In the genomic region with DNA sequence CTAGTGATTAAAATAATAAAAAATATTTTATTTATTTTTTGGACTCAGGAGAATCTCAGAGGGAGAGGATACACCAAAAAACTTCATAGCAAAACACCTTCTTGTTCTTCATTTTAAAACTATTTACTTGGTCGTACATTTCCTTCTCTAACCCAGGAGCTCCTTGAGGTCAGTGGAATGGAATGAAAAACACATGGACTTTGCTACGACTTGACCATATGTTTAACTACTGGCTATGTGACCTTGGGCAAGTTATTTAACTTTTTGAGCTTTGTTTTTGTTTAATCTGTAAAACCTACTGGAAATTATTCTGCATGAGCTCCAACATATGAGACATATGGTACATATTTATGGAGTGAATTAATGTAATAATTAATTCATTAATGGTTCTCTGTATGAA, we compare ENCODE assay signal across 21 cellular contexts.
DNase-seq lines count a peak whose midpoint lies in the region; ATAC-seq and TF ChIP-seq lines count a peak whose summit lies in the region.
"Had no signal": no experiment of that assay in that cellular context is flagged by ENCODE, and none has a peak within 500 bp of the region (broad histone marks: within the 10 kb centered on the region; RNA-seq: fewer than 3 reads in every experiment).

No MANE protein-coding gene starts in this region.

- H4K20me1 ChIP-seq in hepatocyte (ENCODE audit: insufficient read depth, poor library complexity, severe bottlenecking): no peaks in the 10 kb centered on the region

- WGBS in body of pancreas, 2 donors: 23 to 34% methylated on average over 2 of the region's 2 CpGs
- WGBS in hepatocyte (ENCODE audit: low lambda C conversion rate, missing lambda C conversion rate): 35% methylated on average over 2 of the region's 2 CpGs

- H3K27ac ChIP-seq in body of pancreas (no peak overlapping the region), hepatocyte (peak overlapping the region; percentile 31)
- H3K27ac ChIP-seq: parathyroid adenoma, thoracic aorta had no signal

- TF ChIP-seq CTCF in AG09319 (IDR thresholded peaks at IDR 0.05; ENCODE audit: low read depth, low read length) (no peak), body of pancreas (IDR thresholded peaks at IDR 0.05) (no peak), hepatocyte (IDR thresholded peaks at IDR 0.05; ENCODE audit: poor library complexity) (no peak)

- peak overlapping the region; percentile 32 for H3K4me2 ChIP-seq in hepatocyte

- no peaks in the 10 kb centered on the region for H3K9me2 ChIP-seq in hepatocyte (replicated peaks; ENCODE audit: insufficient read depth)

- H3K27me3 ChIP-seq in body of pancreas: no peaks in the 10 kb centered on the region
- no peaks in the 10 kb centered on the region for H3K27me3 ChIP-seq in hepatocyte

- TF ChIP-seq POLR2A in body of pancreas (IDR thresholded peaks at IDR 0.05): no peak

- H2AFZ ChIP-seq in hepatocyte: no peak overlapping the region
- H2AFZ ChIP-seq: parathyroid adenoma had no signal

- peak; percentile 53 for ATAC-seq in body of pancreas
- ATAC-seq: activated T-cell treated with anti-CD3 and anti-CD28 coated beads, Interleukin-2, amount 50 U/mL, for 72 hours; left colon; natural killer cell had no signal

- intact Hi-C loops in body of pancreas (cut with DNase I): no loop called here

- H3K4me1 ChIP-seq in body of pancreas (peaks cover 10% of the 10 kb centered on the region), hepatocyte (ENCODE audit: insufficient read depth) (peaks cover 16% of the 10 kb centered on the region)
- H3K4me1 ChIP-seq: parathyroid adenoma had no signal

- H3K36me3 ChIP-seq in body of pancreas (replicated peaks in 1 of 2; ENCODE audit: insufficient read depth in 1 of 2, low read depth in 2 of 2): no peaks in the 10 kb centered on the region
- no peaks in the 10 kb centered on the region for H3K36me3 ChIP-seq in hepatocyte (replicated peaks; ENCODE audit: insufficient read depth, low read depth)
- H3K36me3 ChIP-seq: thoracic aorta had no signal

- H3K9me3 ChIP-seq in body of pancreas: no peaks in the 10 kb centered on the region
- no peaks in the 10 kb centered on the region for H3K9me3 ChIP-seq in hepatocyte (ENCODE audit: low read depth)
- H3K9me3 ChIP-seq: thoracic aorta had no signal

- no peak overlapping the region for H3K4me3 ChIP-seq in body of pancreas
- H3K4me3 ChIP-seq in hepatocyte: no peak overlapping the region
- H3K4me3 ChIP-seq: thoracic aorta had no signal

- H3K79me2 ChIP-seq in hepatocyte: no peaks in the 10 kb centered on the region
- H3K79me2 ChIP-seq: parathyroid adenoma had no signal

- DNase-seq in AG09319 (ENCODE audit: extremely low read depth, low read depth) (peak; percentile 67), HCEC 1CT (peak; percentile 85), body of pancreas (peak in 1 of 4 donors; percentile 10), hepatocyte (ENCODE audit: low spot score) (peak; percentile 10), A172 (ENCODE audit: low spot score) (no peak), foreskin melanocyte (no peak)
- DNase-seq in stimulated activated CD4-positive, alpha-beta T cell treated with anti-CD3 and anti-CD28 coated beads, Interleukin-4, amount 100 ng/mL, for 4 hours: no peak
- DNase-seq in activated naive CD4-positive, alpha-beta T cell treated with anti-CD3 and anti-CD28 coated beads, Interleukin-2, amount 50 U/mL, for 16 hours: no peak
- DNase-seq: activated T-cell treated with anti-CD3 and anti-CD28 coated beads, Interleukin-2, amount 50 U/mL, for 72 hours; CD4-positive, alpha-beta T cell; DMS153; effector memory CD4-positive, alpha-beta T cell; GOT3; Karpas-422; left colon; natural killer cell; NCI-H1092 treated with DMSO at 0.1 percent for 48 hours; NCI-H2081; stimulated activated naive CD4-positive, alpha-beta T cell had no signal

Comparison
In these comparisons a context has a peak if more than half of its experiments do, and no peak if none do; other contexts are left out.
1. DNase-seq: peak in AG09319 (single experiment), HCEC 1CT (single experiment) and hepatocyte (single experiment); none in A172 (single experiment), stimulated activated CD4-positive, alpha-beta T cell treated with anti-CD3 and anti-CD28 coated beads, Interleukin-4, amount 100 ng/mL, for 4 hours (0 of 2), foreskin melanocyte (single experiment) and activated naive CD4-positive, alpha-beta T cell treated with anti-CD3 and anti-CD28 coated beads, Interleukin-2, amount 50 U/mL, for 16 hours (single experiment).